In genomic region chr4:73277201-73277600, GRCh38 we compare ENCODE assay signal across 4 cellular contexts.
TF ChIP-seq lines count a peak whose summit lies in the region.

No MANE protein-coding gene starts in this region.

TF ChIP-seq in SK-N-SH treated with all-trans-retinoic acid at 6 μM for 48 hours, 23 proteins besides CTCF, POLR2A, EP300 and RAD21:
- TF ChIP-seq PATZ1 (CRISPR knock-in tag; IDR thresholded peaks at IDR 0.05; ENCODE audit: borderline replicate concordance) (no peak), ZFP30 (CRISPR knock-in tag; IDR thresholded peaks at IDR 0.05) (no peak), ZNF8 (CRISPR knock-in tag; IDR thresholded peaks at IDR 0.05) (peak; percentile 54; the same call in 1 of the 2 replicates), RARB (CRISPR knock-in tag; IDR thresholded peaks at IDR 0.05) (no peak), GLIS3 (CRISPR knock-in tag; IDR thresholded peaks at IDR 0.05) (no peak), BACH2 (CRISPR knock-in tag; IDR thresholded peaks at IDR 0.05; ENCODE audit: borderline replicate concordance) (no peak)

TF ChIP-seq in SK-N-SH, 30 proteins besides CTCF, POLR2A, EP300 and RAD21:
- TF ChIP-seq ZBTB33 (IDR thresholded peaks at IDR 0.05; ENCODE audit: borderline replicate concordance, low read depth) (no peak), TCF12 (IDR thresholded peaks at IDR 0.05) (no peak), GATA2 (CRISPR knock-in tag; IDR thresholded peaks at IDR 0.05) (no peak), USF1 (IDR thresholded peaks at IDR 0.05; ENCODE audit: borderline replicate concordance, low read depth) (no peak), PBX3 (IDR thresholded peaks at IDR 0.05) (no peak), NFIC (IDR thresholded peaks at IDR 0.05; ENCODE audit: borderline replicate concordance) (no peak), CHD2 (IDR thresholded peaks at IDR 0.05; ENCODE audit: low read length, partially characterized antibody) (no peak), SIN3A (IDR thresholded peaks at IDR 0.05; ENCODE audit: borderline replicate concordance, low read depth, low read length) (no peak), NRF1 (IDR thresholded peaks at IDR 0.05; ENCODE audit: low read depth, low read length) (no peak), RCOR1 (IDR thresholded peaks at IDR 0.05; ENCODE audit: low read length) (no peak), POLR2AphosphoS5 (IDR thresholded peaks at IDR 0.05; ENCODE audit: low read depth, low read length) (no peak), MXI1 (IDR thresholded peaks at IDR 0.05; ENCODE audit: low read depth, low read length) (no peak), GABPA (IDR thresholded peaks at IDR 0.05; ENCODE audit: low read depth) (no peak)
TF ChIP-seq in SK-N-SH: peak in this region for 0.

TF ChIP-seq in HEK293, 187 proteins besides CTCF, POLR2A, EP300 and RAD21:
- TF ChIP-seq ZNF146 (tag by site-specific recombination; IDR thresholded peaks at IDR 0.05) (peak; percentile 38; the same call in 1 of the 2 replicates), ZNF16 (tag by site-specific recombination; IDR thresholded peaks at IDR 0.05; ENCODE audit: low read depth) (no peak)

TF ChIP-seq in K562, 482 proteins besides CTCF, POLR2A, EP300 and RAD21:
- no peak for TF ChIP-seq SRSF7 (optimal IDR thresholded peaks at IDR 0.05; ENCODE audit: low read depth, low read length)
- TF ChIP-seq FOXK1 (CRISPR knock-in tag; IDR thresholded peaks at IDR 0.05; ENCODE audit: borderline replicate concordance) = no peak
- no peak for TF ChIP-seq NR2C1 (IDR thresholded peaks at IDR 0.05)
- TF ChIP-seq NR2C1 (tag; IDR thresholded peaks at IDR 0.05) = no peak
- TF ChIP-seq ZNF146 (CRISPR knock-in tag; IDR thresholded peaks at IDR 0.05; ENCODE audit: unreplicated experiment) = peak; percentile 55
